8 cellular contexts compared by ENCODE assay signal in the genomic region with DNA sequence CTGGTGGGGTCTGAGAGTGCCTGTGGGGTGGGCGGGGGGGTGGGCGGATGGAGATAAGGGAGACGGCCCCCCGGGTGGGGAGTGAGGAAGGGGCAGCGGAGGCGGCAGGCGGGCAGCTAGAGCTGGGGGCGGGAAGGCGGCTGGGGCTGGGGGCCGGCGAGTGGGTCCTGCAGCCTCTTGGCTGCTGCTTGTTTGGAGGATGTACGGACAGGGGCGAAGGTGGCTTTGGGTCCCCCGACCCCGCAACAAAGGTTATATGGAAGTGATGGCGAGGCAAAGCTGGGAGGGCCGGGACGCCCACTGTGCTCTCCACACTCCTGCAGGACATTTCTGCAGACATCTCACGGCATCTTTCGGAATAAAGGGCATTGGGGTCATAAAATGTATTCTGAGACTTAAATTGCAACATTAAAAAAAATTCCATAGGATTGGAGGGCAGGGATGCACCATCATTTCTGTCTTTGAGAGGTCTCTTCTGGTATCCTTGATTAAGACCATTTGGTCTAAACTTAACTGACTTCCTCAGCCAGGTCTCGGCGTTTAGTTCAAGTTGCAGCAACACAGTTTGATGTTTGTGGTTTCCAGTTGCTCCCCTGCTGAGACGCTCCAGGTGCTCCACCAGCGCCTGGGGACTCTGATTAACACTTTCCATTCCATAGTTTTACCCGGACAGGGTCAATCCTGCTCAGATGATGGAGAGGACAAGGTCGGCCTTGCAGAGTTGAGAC.
A peak's percentile ranks its signal among the peaks of the same experiment; 100 is the strongest.
DNase-seq lines count a peak whose midpoint lies in the region; ATAC-seq and TF ChIP-seq lines count a peak whose summit lies in the region.

No MANE protein-coding gene starts in this region.

- H3K4me1 Mint-ChIP-seq in natural killer cell, result peaks cover 33 to 36% of the 10 kb centered on the region in 2 donors

- DNase-seq in EH (ENCODE audit: low read depth), result peak; percentile 22
- DNase-seq in UCSD-AML1 (lab: John Stamatoyannopoulos, UW; ENCODE audit: unreplicated experiment), result peak; percentile 17
- DNase-seq in esophagus squamous epithelium (lab: John Stamatoyannopoulos, UW), result no peak
- DNase-seq in natural killer cell, result no peak
- DNase-seq in effector CD8-positive, alpha-beta T cell (lab: John Stamatoyannopoulos, UW), result no peak
- no peak for DNase-seq in NCI-H2029 treated with DMSO at 0.1 percent for 48 hours (lab: John Stamatoyannopoulos, UW)
- no peak for DNase-seq in foreskin keratinocyte

- no peaks in the 10 kb centered on the region for H3K9me3 Mint-ChIP-seq in natural killer cell

- no peaks in the 10 kb centered on the region for H3F3A ChIP-seq in Loucy (ENCODE audit: low read depth)

- no peak for TF ChIP-seq POLR2A in esophagus squamous epithelium (IDR thresholded peaks at IDR 0.05)

- H3K9me3 ChIP-seq in Loucy (ENCODE audit: insufficient read depth, low read depth, low read length) (no peaks in the 10 kb centered on the region), esophagus squamous epithelium (no peaks in the 10 kb centered on the region)

- no peaks in the 10 kb centered on the region for H3K9me2 ChIP-seq in Loucy (replicated peaks; ENCODE audit: low read depth, low read length)

- H3K79me2 ChIP-seq in Loucy (ENCODE audit: insufficient read depth, low read length), result peaks cover 27% of the 10 kb centered on the region

- no peaks in the 10 kb centered on the region for H3K36me3 Mint-ChIP-seq in natural killer cell

- peak overlapping the region; percentile 92 for H3K9ac ChIP-seq in Loucy (ENCODE audit: low read depth, low read length, poor library complexity, severe bottlenecking)

- H3K36me3 ChIP-seq in Loucy (ENCODE audit: insufficient read depth, low read length), result no peaks in the 10 kb centered on the region
- H3K36me3 ChIP-seq in esophagus squamous epithelium, result no peaks in the 10 kb centered on the region

- ATAC-seq in natural killer cell, result peak in 1 of 3 donors; percentile 9
- no peak for ATAC-seq in foreskin keratinocyte

- H2AFZ ChIP-seq in Loucy (ENCODE audit: low read length), result no peak overlapping the region

- H4K20me1 ChIP-seq in Loucy (ENCODE audit: insufficient read depth, low read length, poor library complexity, severe bottlenecking), result no peaks in the 10 kb centered on the region

- H3K27ac ChIP-seq in esophagus squamous epithelium (peak overlapping the region; percentile 71 to 94 (median 86)), foreskin keratinocyte (no peak overlapping the region)

- WGBS in esophagus squamous epithelium, 2 donors, result 13 to 21% methylated on average over 9 to 22 of the region's 26 CpGs

- H3K27me3 ChIP-seq in Loucy (ENCODE audit: insufficient read depth, low read length, poor library complexity, severe bottlenecking) (no peaks in the 10 kb centered on the region), esophagus squamous epithelium (no peaks in the 10 kb centered on the region), foreskin keratinocyte (no peaks in the 10 kb centered on the region)

- intact Hi-C loops in esophagus squamous epithelium (cut with DNase I), result loop anchor here (5.0 kb wide), 1 partner anchor 65 kb away; no protein-coding TSS in a partner anchor
- intact Hi-C loops in natural killer cell (cut with micrococcal nuclease), result loop anchor here (5.0 to 10.0 kb wide), 3 partner anchors 120 to 345 kb away; a partner anchor contains a TSS

- H3K4me1 ChIP-seq in Loucy (ENCODE audit: insufficient read depth, low read length, poor library complexity, severe bottlenecking), result peaks cover 84% of the 10 kb centered on the region
- peaks cover 31 to 97% (median 41%) of the 10 kb centered on the region in 3 donors for H3K4me1 ChIP-seq in esophagus squamous epithelium
- peaks cover 15% of the 10 kb centered on the region for H3K4me1 ChIP-seq in foreskin keratinocyte

- TF ChIP-seq CTCF in Loucy (conservative IDR thresholded peaks at IDR 0.05; ENCODE audit: low read length) (no peak), esophagus squamous epithelium (IDR thresholded peaks at IDR 0.05) (no peak), natural killer cell (IDR thresholded peaks at IDR 0.05) (no peak), foreskin keratinocyte (conservative IDR thresholded peaks at IDR 0.05) (no peak)

- peak overlapping the region; percentile 89 for H3K4me2 ChIP-seq in Loucy (ENCODE audit: low read depth, low read length, poor library complexity, severe bottlenecking)

- peak overlapping the region; percentile 80 for H3K4me3 ChIP-seq in Loucy (ENCODE audit: low read length, poor library complexity, severe bottlenecking)
- H3K4me3 ChIP-seq in esophagus squamous epithelium, result peak overlapping the region; percentile 26 to 73 (median 49)

- peak overlapping the region; percentile 99 for H3K4me3 Mint-ChIP-seq in natural killer cell

- peak overlapping the region; percentile 90 to 95 for H3K27ac Mint-ChIP-seq in natural killer cell

- H3K27me3 Mint-ChIP-seq in natural killer cell (ENCODE audit: low read depth in 2 of 2), result peaks cover 4 to 16% of the 10 kb centered on the region in 2 donors

Comparison
In these comparisons a context has a peak if more than half of its experiments do, and no peak if none do; other contexts are left out.
1. DNase-seq: peak in EH (single experiment) and UCSD-AML1 (single experiment); none in esophagus squamous epithelium (single experiment), natural killer cell (single experiment), effector CD8-positive, alpha-beta T cell (single experiment), NCI-H2029 treated with DMSO at 0.1 percent for 48 hours (single experiment) and foreskin keratinocyte (0 of 2).